Comparison of ENCODE assay signal across 15 cellular contexts in the genomic region with DNA sequence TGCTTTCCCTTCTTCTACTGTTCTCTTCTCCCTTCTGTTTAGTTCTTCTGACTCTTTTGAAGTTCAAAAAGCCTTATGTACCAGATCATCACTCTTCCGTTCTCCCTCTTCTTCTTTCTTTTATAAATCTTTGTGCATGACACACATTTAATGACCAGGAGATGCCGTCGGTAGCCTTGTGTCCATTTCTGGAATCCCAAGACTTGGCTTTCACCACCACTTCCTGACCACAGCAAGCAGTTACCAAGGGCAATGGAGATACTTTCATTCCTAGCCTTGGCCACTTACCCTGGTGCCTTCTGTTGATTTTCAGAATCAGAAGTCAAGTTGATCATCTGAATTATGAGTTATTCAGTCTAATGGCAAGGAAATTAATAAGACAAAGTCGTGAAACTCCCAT.
"Had no signal": no experiment of that assay in that cellular context is flagged by ENCODE, and none has a peak within 500 bp of the region (broad histone marks: within the 10 kb centered on the region; RNA-seq: fewer than 3 reads in every experiment).

No MANE protein-coding gene starts in this region.

- DNase-seq: activated CD4-positive, alpha-beta memory T cell treated with anti-CD3 and anti-CD28 coated beads for 36 hours; activated T-cell treated with anti-CD3 and anti-CD28 coated beads for 4 hours; brain microvascular endothelial cell; central memory CD4-positive, alpha-beta T cell; gastrocnemius medialis; immature natural killer cell; mesenchymal stem cell; mucosa of descending colon; natural killer cell; ovary; psoas muscle; right cardiac atrium; stimulated activated CD4-positive, alpha-beta T cell treated with anti-CD3 and anti-CD28 coated beads, Interleukin-4, amount 100 ng/mL, for 1 hour; stomach had no signal

- H3K27ac ChIP-seq: brain microvascular endothelial cell, gastrocnemius medialis, ovary, psoas muscle, skin epidermis, stomach had no signal

- ATAC-seq: gastrocnemius medialis, mucosa of descending colon, natural killer cell, psoas muscle, right cardiac atrium had no signal
